ENCODE assay signal across 1 cellular context in the genomic region with DNA sequence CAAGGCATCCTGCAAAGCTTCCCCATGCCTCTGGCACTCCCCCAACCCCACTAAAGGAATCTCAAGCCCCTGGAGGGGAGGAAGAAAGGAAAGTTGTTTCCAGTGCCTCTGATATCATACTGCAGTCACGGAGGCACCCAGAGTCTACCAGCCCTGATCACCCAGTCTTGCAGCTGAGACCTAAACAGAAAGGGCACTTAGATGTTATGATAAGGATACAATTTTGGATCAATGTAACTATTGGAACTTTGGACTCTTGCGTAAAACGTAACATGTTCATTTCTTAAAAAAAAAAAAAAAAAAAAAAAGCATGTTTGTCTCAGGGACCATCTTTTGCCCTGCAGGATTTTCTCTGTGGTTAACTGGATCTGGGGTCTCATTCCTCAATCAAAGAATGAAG.
TF ChIP-seq lines count a peak whose summit lies in the region.

No MANE protein-coding gene starts in this region.

TF ChIP-seq in HepG2, 621 proteins besides CTCF, POLR2A, EP300 and RAD21:
- TF ChIP-seq HNF4A (CRISPR knock-in tag; IDR thresholded peaks at IDR 0.05), result 0 out of 2 replicates have a peak, but pooled peaks have one; percentile 8
- TF ChIP-seq SSRP1 (CRISPR knock-in tag; IDR thresholded peaks at IDR 0.05), result no peak
- TF ChIP-seq RFX3 (CRISPR knock-in tag; IDR thresholded peaks at IDR 0.05), result no peak
